ENCODE assay signal across 17 cellular contexts in genomic region chr14:35992816-35993511, GRCh38.
"Had no signal": no experiment of that assay in that cellular context is flagged by ENCODE, and none has a peak within 500 bp of the region (broad histone marks: within the 10 kb centered on the region; RNA-seq: fewer than 3 reads in every experiment).

No MANE protein-coding gene starts in this region.

- H3K27me3 ChIP-seq: gastrocnemius medialis, upper lobe of left lung had no signal

- ATAC-seq: gastrocnemius medialis; heart right ventricle; left lobe of liver; natural killer cell treated with Interleukin-12 subunit alpha and Interleukin-12 subunit beta and Interleukin-15 and Interleukin-18, amount 100 ng/mL, for 72 hours; sciatic nerve; stimulated activated naive B cell treated with anti-CD40 and anti-IgM and Interleukin-4, amounts not matched to agents 10 μg/mL and 1 μg/mL and 100 μg/mL, for 72 hours had no signal

- H3K4me3 ChIP-seq: coronary artery, gastrocnemius medialis, heart right ventricle, upper lobe of left lung had no signal

- H3K4me1 ChIP-seq: gastrocnemius medialis, heart right ventricle, upper lobe of left lung had no signal

- H3K27ac ChIP-seq: coronary artery, gastrocnemius medialis, heart right ventricle, upper lobe of left lung, VCaP had no signal

- H3K9me3 ChIP-seq: gastrocnemius medialis, heart right ventricle, upper lobe of left lung had no signal

- FAIRE-seq: islet of Langerhans had no signal

- H3K36me3 ChIP-seq: gastrocnemius medialis, heart right ventricle, upper lobe of left lung had no signal

- DNase-seq: activated CD4-positive, alpha-beta memory T cell treated with anti-CD3 and anti-CD28 coated beads, Interleukin-2, amount 10 ng/mL, durations not matched to agents 7 days and 5 days; activated CD8-positive, alpha-beta memory T cell treated with anti-CD3 and anti-CD28 coated beads, Interleukin-2, amount 50 U/mL, for 48 hours; activated naive CD8-positive, alpha-beta T cell treated with anti-CD3 and anti-CD28 coated beads, Interleukin-2, amount 10 ng/mL, durations not matched to agents 7 days and 5 days; aorta; effector CD8-positive, alpha-beta T cell; gastrocnemius medialis; heart right ventricle; mesenchymal stem cell; stimulated activated CD4-positive, alpha-beta T cell treated with anti-CD3 and anti-CD28 coated beads, Interleukin-2, amount 100 ng/mL, for 24 hours; stimulated activated naive B cell treated with anti-CD40 and anti-IgM and Interleukin-4, amounts not matched to agents 10 μg/mL and 1 μg/mL and 100 μg/mL, for 72 hours had no signal
